12 cellular contexts compared by ENCODE assay signal in genomic region chr15:91291673-91292072, GRCh38.
DNase-seq lines count a peak whose midpoint lies in the region; ATAC-seq and TF ChIP-seq lines count a peak whose summit lies in the region.
"Had no signal": no experiment of that assay in that cellular context is flagged by ENCODE, and none has a peak within 500 bp of the region (broad histone marks: within the 10 kb centered on the region; RNA-seq: fewer than 3 reads in every experiment).

No MANE protein-coding gene starts in this region.

- no peaks in the 10 kb centered on the region for H3K9me3 ChIP-seq in MG63
- H3K9me3 ChIP-seq: thyroid gland had no signal

- no peak overlapping the region for H3K4me3 ChIP-seq in fibroblast of villous mesenchyme (ENCODE audit: low read depth, low read length)
- H3K4me3 ChIP-seq in MG63: no peak overlapping the region
- H3K4me3 ChIP-seq: skin epidermis, thyroid gland had no signal

- in situ Hi-C loops in Caki2 (cut with HindIII; ENCODE audit: low pct_unique_long_range_greater_than_20kb, low sequenced_read_pairs): no loop called here

- peaks cover 16% of the 10 kb centered on the region for H3K27me3 ChIP-seq in MG63
- H3K27me3 ChIP-seq: thyroid gland had no signal

- no peak for TF ChIP-seq CTCF in fibroblast of villous mesenchyme (IDR thresholded peaks at IDR 0.05; ENCODE audit: insufficient read depth, low read depth, low read length)

- DNase-seq in Caki2 (ENCODE audit: low read depth): peak; percentile 4
- DNase-seq in NCI-H524 treated with DMSO at 0.1 percent for 48 hours (lab: John Stamatoyannopoulos, UW): peak; percentile 30
- peak; percentile 12 for DNase-seq in fibroblast of villous mesenchyme (ENCODE audit: low read depth)
- no peak for DNase-seq in stimulated activated CD4-positive, alpha-beta T cell treated with anti-CD3 and anti-CD28 coated beads, Interleukin-2, amount 100 ng/mL, for 48 hours
- no peak for DNase-seq in MG63
- DNase-seq: anterior cingulate cortex, T-helper 1 cell, thyroid gland had no signal

- ATAC-seq in GM21528 (IDR thresholded peaks at IDR 0.05; ENCODE audit: low FRiP score, unreplicated experiment) (peak; percentile 63), HG03342 (IDR thresholded peaks at IDR 0.05; ENCODE audit: unreplicated experiment) (no peak), HG02588 (IDR thresholded peaks at IDR 0.05; ENCODE audit: unreplicated experiment) (no peak)

- no peaks in the 10 kb centered on the region for H3K36me3 ChIP-seq in MG63
- H3K36me3 ChIP-seq: thyroid gland had no signal

Comparison
In these comparisons a context has a peak if more than half of its experiments do, and no peak if none do; other contexts are left out.
1. DNase-seq: peak in Caki2 (single experiment), NCI-H524 treated with DMSO at 0.1 percent for 48 hours (single experiment) and fibroblast of villous mesenchyme (single experiment); none in stimulated activated CD4-positive, alpha-beta T cell treated with anti-CD3 and anti-CD28 coated beads, Interleukin-2, amount 100 ng/mL, for 48 hours (0 of 2) and MG63 (single experiment).